Comparison of ENCODE assay signal across 8 cellular contexts in genomic region chr6:109381747-109382575, GRCh38. TPM values are rescaled to one million over a fixed set of nuclear protein-coding genes. Genes with fewer than 3 reads are reported as not detected.
DNase-seq lines count a peak whose midpoint lies in the region; ATAC-seq and TF ChIP-seq lines count a peak whose summit lies in the region.

Gene CD164 (minus strand): TSS chr6:109382467. CDS start chr6:109382378, 89 bp downstream.

- peak; percentile 46 for ATAC-seq in GM19025 (IDR thresholded peaks at IDR 0.05; ENCODE audit: low read depth, unreplicated experiment)
- ATAC-seq in HG03280 (IDR thresholded peaks at IDR 0.05; ENCODE audit: unreplicated experiment): peak; percentile 59

- H3K27me3 ChIP-seq in kidney epithelial cell (ENCODE audit: control insufficient read depth, insufficient read depth, low read length): no peaks in the 10 kb centered on the region

- DNase-seq in AG10803 (ENCODE audit: low read depth): peak; percentile 93
- DNase-seq in NCI-H446 treated with DMSO at 0.1 percent for 48 hours (lab: John Stamatoyannopoulos, UW): peak; percentile 86
- peak; percentile 94 for DNase-seq in activated CD4-positive, CD25-positive, alpha-beta regulatory T cell treated with anti-CD3 and anti-CD28 coated beads, Interleukin-2, amount 50 U/mL, for 72 hours
- DNase-seq in cerebellar nuclear complex (lab: John Stamatoyannopoulos, UW): peak; percentile 62 to 84
- DNase-seq in kidney epithelial cell (ENCODE audit: low read depth): peak; percentile 41
- DNase-seq in stimulated activated CD4-positive, alpha-beta T cell treated with anti-CD3 and anti-CD28 coated beads, Interleukin-15, amount 100 ng/mL, for 24 hours: peak; percentile 93

- H3K4me3 ChIP-seq in AG10803 (ENCODE audit: low read length) (peak within 1 kb of the TSS; percentile 99), kidney epithelial cell (ENCODE audit: low read depth, low read length) (peak within 1 kb of the TSS; percentile 91)

- no peaks in the 10 kb centered on the region for H3K36me3 ChIP-seq in kidney epithelial cell (ENCODE audit: control insufficient read depth, insufficient read depth, low read length)

- no peak for TF ChIP-seq CTCF in AG10803 (conservative IDR thresholded peaks at IDR 0.05; ENCODE audit: low read length)
- no peak for TF ChIP-seq CTCF in kidney epithelial cell (IDR thresholded peaks at IDR 0.05; ENCODE audit: insufficient read depth, low read length, poor library complexity, severe bottlenecking)

RNA-seq across cellular contexts. Expression of gene CD164, which starts in this region (rescaled TPM):
- total RNA-seq in kidney epithelial cell: 155 and 157 TPM in 2 replicates

Comparison
In these comparisons a context has a peak if more than half of its experiments do, and no peak if none do; other contexts are left out.
1. Peak in every context shown above with its lines: DNase-seq, ATAC-seq and H3K4me3 ChIP-seq.
2. DNase-seq: peak in every context shown above with its lines; median percentile 94 in activated CD4-positive, CD25-positive, alpha-beta regulatory T cell treated with anti-CD3 and anti-CD28 coated beads, Interleukin-2, amount 50 U/mL, for 72 hours; 93 in AG10803; 93 in stimulated activated CD4-positive, alpha-beta T cell treated with anti-CD3 and anti-CD28 coated beads, Interleukin-15, amount 100 ng/mL, for 24 hours; 86 in NCI-H446 treated with DMSO at 0.1 percent for 48 hours; 73 in cerebellar nuclear complex; 41 in kidney epithelial cell.